ENCODE assay signal across 9 cellular contexts in genomic region chr6:142784344-142784743, GRCh38.
DNase-seq lines count a peak whose midpoint lies in the region; ATAC-seq and TF ChIP-seq lines count a peak whose summit lies in the region.
"Had no signal": no experiment of that assay in that cellular context is flagged by ENCODE, and none has a peak within 500 bp of the region (broad histone marks: within the 10 kb centered on the region; RNA-seq: fewer than 3 reads in every experiment).

No MANE protein-coding gene starts in this region.

- ATAC-seq in GM19463 (IDR thresholded peaks at IDR 0.05; ENCODE audit: unreplicated experiment) (peak; percentile 99), HG03354 (IDR thresholded peaks at IDR 0.05; ENCODE audit: poor library complexity, severe bottlenecking, unreplicated experiment) (peak; percentile 99)

- peak; percentile 63 for DNase-seq in GM13977 (ENCODE audit: low spot score)
- DNase-seq in fibroblast of mammary gland (ENCODE audit: low read depth) = peak; percentile 16
- DNase-seq in NCI-H2107 treated with DMSO at 0.1 percent for 48 hours (lab: John Stamatoyannopoulos, UW; ENCODE audit: unreplicated experiment) = no peak
- DNase-seq in NCI-H82 treated with DMSO at 0.1 percent for 48 hours (lab: John Stamatoyannopoulos, UW; ENCODE audit: unreplicated experiment) = no peak
- DNase-seq in DMS 273 treated with DMSO at 0.1 percent for 48 hours (lab: John Stamatoyannopoulos, UW) = no peak
- DNase-seq in DMS153 treated with DMSO at 0.1 percent for 48 hours (lab: John Stamatoyannopoulos, UW; ENCODE audit: unreplicated experiment) = no peak
- DNase-seq: small intestine had no signal

- in situ Hi-C loops in GM13977 (cut with MboI; ENCODE audit: low pct_unique_long_range_greater_than_20kb, low sequenced_read_pairs, unreplicated experiment) = no loop called here

- TF ChIP-seq CTCF in GM13977 (IDR thresholded peaks at IDR 0.05; ENCODE audit: extremely low read depth, insufficient read depth, missing control alignments) (no peak), fibroblast of mammary gland (conservative IDR thresholded peaks at IDR 0.05; ENCODE audit: control insufficient read depth, insufficient read depth, low read depth, low read length) (no peak)

- no peak overlapping the region for H3K4me3 ChIP-seq in fibroblast of mammary gland (ENCODE audit: control insufficient read depth, low read depth, low read length)

Comparison
In these comparisons a context has a peak if more than half of its experiments do, and no peak if none do; other contexts are left out.
1. DNase-seq: peak in GM13977 (single experiment) and fibroblast of mammary gland (single experiment); none in NCI-H2107 treated with DMSO at 0.1 percent for 48 hours (single experiment), NCI-H82 treated with DMSO at 0.1 percent for 48 hours (single experiment), DMS 273 treated with DMSO at 0.1 percent for 48 hours (single experiment) and DMS153 treated with DMSO at 0.1 percent for 48 hours (single experiment).